8 cellular contexts compared by ENCODE assay signal in the genomic region with DNA sequence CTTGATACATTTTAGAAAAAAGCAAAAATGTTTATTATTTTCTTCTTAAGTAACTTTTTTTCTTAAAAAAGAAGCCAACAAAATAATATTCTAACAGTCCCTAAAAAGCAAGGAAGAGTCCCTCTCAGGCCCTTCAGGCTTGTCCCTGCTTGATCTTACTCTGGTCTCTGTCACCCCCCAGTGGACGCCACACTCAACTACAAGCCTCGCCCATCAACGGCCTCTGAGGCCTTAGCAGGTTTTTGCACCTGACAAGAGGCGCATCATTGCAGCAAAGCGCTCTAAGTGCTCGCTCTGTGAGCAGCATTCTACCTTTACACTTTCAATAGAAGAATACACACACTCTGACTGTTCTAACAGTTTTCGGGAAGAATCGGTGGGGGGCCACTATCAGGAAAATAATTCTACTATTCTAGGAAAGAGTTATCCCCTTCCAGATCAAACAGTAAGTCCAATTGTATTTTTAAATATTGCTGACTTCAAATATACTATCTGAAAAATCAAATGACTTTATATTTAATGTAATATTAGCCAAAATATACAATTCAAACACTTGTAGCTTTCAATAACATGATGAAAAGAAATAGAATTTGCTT.
DNase-seq lines count a peak whose midpoint lies in the region; ATAC-seq lines count a peak whose summit lies in the region.

No MANE protein-coding gene starts in this region.

- peak; percentile 83 for ATAC-seq in GM21529 (IDR thresholded peaks at IDR 0.05; ENCODE audit: unreplicated experiment)

- H3K27me3 ChIP-seq in iPS DF 6.9 (ENCODE audit: control insufficient read depth, insufficient read depth, low read length), result no peaks in the 10 kb centered on the region

- H3K27ac ChIP-seq in iPS DF 6.9 (ENCODE audit: low read length), result no peak overlapping the region

- H3K9me3 ChIP-seq in iPS DF 6.9 (ENCODE audit: control insufficient read depth, insufficient read depth, low read length), result no peaks in the 10 kb centered on the region

- no peaks in the 10 kb centered on the region for H3K36me3 ChIP-seq in iPS DF 6.9 (ENCODE audit: control insufficient read depth, insufficient read depth, low read length)

- H3K4me3 ChIP-seq in iPS DF 6.9 (ENCODE audit: low read length), result no peak overlapping the region

- no CpG with 5 or more reads among the region's 8 CpGs for WGBS in iPS DF 6.9 (ENCODE audit: insufficient coverage, insufficient read length)

- DNase-seq in DMS79 treated with DMSO at 0.1 percent for 48 hours (lab: John Stamatoyannopoulos, UW) (peak; percentile 26), M059J (ENCODE audit: low read depth) (peak; percentile 18), T-helper 9 cell (peak; percentile 60), astrocyte of the hippocampus (ENCODE audit: low read depth, low spot score) (peak; percentile 75), iPS DF 6.9 (ENCODE audit: low read depth, low spot score) (peak; percentile 61), NCI-H774 (lab: John Stamatoyannopoulos, UW) (no peak)
- DNase-seq in stimulated activated CD4-positive, alpha-beta T cell treated with anti-CD3 and anti-CD28 coated beads, Interleukin-15, amount 100 ng/mL, for 1 hour (ENCODE audit: low read depth in 1 of 2, low spot score in 1 of 2), result peak; percentile 34 to 57

- peaks cover 9% of the 10 kb centered on the region for H3K4me1 ChIP-seq in iPS DF 6.9 (ENCODE audit: control insufficient read depth, insufficient read depth, low read length)
